1 cellular context compared by ENCODE assay signal in the genomic region with DNA sequence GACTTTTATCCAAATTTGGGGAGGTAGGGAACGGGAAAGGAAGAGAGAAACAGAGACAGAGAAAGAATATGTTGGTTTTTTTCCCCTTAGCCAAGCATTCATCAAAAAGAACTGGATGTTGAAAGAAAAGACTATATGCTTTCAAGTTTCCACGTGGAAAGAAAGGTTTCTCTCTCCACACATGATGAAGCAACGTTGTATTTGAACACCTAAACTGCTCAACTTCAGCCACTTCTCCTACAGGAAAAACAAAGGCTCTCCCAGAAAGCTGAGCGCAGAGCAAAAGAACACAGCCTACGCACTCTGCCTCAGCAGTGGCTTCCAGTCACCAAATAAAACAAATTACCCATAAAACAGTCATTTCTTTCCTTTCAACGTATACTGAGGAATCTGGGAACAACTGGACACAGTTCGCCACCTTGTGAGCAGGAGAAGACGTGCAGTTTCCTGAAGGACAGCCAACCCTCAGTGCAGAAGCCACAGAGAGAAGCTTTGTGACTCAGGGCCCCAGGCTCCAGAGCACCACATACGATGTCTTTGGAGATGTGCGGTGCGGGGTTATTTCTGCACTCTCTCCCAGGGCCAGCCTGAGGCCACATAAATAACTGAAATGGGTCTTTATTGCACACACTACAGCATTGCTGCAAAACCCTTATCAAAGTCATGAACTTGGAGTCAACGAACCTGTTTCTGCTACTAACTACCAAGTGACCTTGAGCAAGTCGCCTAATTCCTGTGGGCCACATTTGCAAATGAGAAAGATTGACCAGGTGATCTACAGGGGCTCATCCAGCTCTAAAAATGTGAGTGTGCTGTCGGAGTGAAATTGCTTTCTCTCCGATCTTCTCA.
TF ChIP-seq lines count a peak whose summit lies in the region.

No MANE protein-coding gene starts in this region.

TF ChIP-seq in HEK293, 187 proteins besides CTCF, POLR2A, EP300 and RAD21 (continued from another document and continues in another):
- TF ChIP-seq, protein P1, sequence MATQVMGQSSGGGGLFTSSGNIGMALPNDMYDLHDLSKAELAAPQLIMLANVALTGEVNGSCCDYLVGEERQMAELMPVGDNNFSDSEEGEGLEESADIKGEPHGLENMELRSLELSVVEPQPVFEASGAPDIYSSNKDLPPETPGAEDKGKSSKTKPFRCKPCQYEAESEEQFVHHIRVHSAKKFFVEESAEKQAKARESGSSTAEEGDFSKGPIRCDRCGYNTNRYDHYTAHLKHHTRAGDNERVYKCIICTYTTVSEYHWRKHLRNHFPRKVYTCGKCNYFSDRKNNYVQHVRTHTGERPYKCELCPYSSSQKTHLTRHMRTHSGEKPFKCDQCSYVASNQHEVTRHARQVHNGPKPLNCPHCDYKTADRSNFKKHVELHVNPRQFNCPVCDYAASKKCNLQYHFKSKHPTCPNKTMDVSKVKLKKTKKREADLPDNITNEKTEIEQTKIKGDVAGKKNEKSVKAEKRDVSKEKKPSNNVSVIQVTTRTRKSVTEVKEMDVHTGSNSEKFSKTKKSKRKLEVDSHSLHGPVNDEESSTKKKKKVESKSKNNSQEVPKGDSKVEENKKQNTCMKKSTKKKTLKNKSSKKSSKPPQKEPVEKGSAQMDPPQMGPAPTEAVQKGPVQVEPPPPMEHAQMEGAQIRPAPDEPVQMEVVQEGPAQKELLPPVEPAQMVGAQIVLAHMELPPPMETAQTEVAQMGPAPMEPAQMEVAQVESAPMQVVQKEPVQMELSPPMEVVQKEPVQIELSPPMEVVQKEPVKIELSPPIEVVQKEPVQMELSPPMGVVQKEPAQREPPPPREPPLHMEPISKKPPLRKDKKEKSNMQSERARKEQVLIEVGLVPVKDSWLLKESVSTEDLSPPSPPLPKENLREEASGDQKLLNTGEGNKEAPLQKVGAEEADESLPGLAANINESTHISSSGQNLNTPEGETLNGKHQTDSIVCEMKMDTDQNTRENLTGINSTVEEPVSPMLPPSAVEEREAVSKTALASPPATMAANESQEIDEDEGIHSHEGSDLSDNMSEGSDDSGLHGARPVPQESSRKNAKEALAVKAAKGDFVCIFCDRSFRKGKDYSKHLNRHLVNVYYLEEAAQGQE (tag by site-specific recombination; IDR thresholded peaks at IDR 0.05): no peak
- TF ChIP-seq, protein P2, sequence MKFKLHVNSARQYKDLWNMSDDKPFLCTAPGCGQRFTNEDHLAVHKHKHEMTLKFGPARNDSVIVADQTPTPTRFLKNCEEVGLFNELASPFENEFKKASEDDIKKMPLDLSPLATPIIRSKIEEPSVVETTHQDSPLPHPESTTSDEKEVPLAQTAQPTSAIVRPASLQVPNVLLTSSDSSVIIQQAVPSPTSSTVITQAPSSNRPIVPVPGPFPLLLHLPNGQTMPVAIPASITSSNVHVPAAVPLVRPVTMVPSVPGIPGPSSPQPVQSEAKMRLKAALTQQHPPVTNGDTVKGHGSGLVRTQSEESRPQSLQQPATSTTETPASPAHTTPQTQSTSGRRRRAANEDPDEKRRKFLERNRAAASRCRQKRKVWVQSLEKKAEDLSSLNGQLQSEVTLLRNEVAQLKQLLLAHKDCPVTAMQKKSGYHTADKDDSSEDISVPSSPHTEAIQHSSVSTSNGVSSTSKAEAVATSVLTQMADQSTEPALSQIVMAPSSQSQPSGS (tag by site-specific recombination; IDR thresholded peaks at IDR 0.05; ENCODE audit: low read depth): no peak
- TF ChIP-seq ZNF132 (tag by site-specific recombination; IDR thresholded peaks at IDR 0.05; ENCODE audit: borderline replicate concordance): no peak
- TF ChIP-seq, protein P3, sequence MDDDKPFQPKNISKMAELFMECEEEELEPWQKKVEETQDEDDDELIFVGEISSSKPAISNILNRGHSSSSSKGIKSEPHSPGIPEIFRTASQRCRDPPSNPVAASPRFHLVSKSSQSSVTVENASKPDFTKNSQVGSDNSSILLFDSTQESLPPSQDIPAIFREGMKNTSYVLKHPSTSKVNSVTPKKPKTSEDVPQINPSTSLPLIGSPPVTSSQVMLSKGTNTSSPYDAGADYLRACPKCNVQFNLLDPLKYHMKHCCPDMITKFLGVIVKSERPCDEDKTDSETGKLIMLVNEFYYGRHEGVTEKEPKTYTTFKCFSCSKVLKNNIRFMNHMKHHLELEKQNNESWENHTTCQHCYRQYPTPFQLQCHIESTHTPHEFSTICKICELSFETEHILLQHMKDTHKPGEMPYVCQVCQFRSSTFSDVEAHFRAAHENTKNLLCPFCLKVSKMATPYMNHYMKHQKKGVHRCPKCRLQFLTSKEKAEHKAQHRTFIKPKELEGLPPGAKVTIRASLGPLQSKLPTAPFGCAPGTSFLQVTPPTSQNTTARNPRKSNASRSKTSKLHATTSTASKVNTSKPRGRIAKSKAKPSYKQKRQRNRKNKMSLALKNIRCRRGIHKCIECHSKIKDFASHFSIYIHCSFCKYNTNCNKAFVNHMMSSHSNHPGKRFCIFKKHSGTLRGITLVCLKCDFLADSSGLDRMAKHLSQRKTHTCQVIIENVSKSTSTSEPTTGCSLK (tag by site-specific recombination; IDR thresholded peaks at IDR 0.05): no peak
- no peak for TF ChIP-seq ZNF629 (tag by site-specific recombination; IDR thresholded peaks at IDR 0.05)
- peak; percentile 27; the same call in 1 of the 2 replicates for TF ChIP-seq EGR2 (tag by site-specific recombination; IDR thresholded peaks at IDR 0.05; ENCODE audit: low read depth)
- TF ChIP-seq, protein P4, sequence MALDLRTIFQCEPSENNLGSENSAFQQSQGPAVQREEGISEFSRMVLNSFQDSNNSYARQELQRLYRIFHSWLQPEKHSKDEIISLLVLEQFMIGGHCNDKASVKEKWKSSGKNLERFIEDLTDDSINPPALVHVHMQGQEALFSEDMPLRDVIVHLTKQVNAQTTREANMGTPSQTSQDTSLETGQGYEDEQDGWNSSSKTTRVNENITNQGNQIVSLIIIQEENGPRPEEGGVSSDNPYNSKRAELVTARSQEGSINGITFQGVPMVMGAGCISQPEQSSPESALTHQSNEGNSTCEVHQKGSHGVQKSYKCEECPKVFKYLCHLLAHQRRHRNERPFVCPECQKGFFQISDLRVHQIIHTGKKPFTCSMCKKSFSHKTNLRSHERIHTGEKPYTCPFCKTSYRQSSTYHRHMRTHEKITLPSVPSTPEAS (tag by site-specific recombination; IDR thresholded peaks at IDR 0.05): no peak
- TF ChIP-seq MEIS1 (CRISPR knock-in tag; IDR thresholded peaks at IDR 0.05; ENCODE audit: borderline replicate concordance): no peak
- no peak for TF ChIP-seq KLF7 (tag by site-specific recombination; IDR thresholded peaks at IDR 0.05; ENCODE audit: borderline replicate concordance)
- TF ChIP-seq KLF16 (tag by site-specific recombination; IDR thresholded peaks at IDR 0.05): no peak
- TF ChIP-seq ZNF426 (tag by site-specific recombination; IDR thresholded peaks at IDR 0.05): no peak
- TF ChIP-seq ZNF391 (tag by site-specific recombination; IDR thresholded peaks at IDR 0.05; ENCODE audit: borderline replicate concordance, low read depth): no peak
- TF ChIP-seq ZBTB20 (tag by site-specific recombination; IDR thresholded peaks at IDR 0.05): no peak
- no peak for TF ChIP-seq YY1 (tag by site-specific recombination; IDR thresholded peaks at IDR 0.05)
- TF ChIP-seq ZNF155 (tag by site-specific recombination; IDR thresholded peaks at IDR 0.05): no peak
- TF ChIP-seq ZNF2 (tag by site-specific recombination; IDR thresholded peaks at IDR 0.05): peak; percentile 76
- TF ChIP-seq ZNF175 (tag by site-specific recombination; IDR thresholded peaks at IDR 0.05): no peak
- no peak for TF ChIP-seq ZNF184 (tag by site-specific recombination; IDR thresholded peaks at IDR 0.05)
- no peak for TF ChIP-seq SCRT1 (tag by site-specific recombination; IDR thresholded peaks at IDR 0.05; ENCODE audit: borderline replicate concordance)
- peak; percentile 88 for TF ChIP-seq ZBTB17 (tag by site-specific recombination; IDR thresholded peaks at IDR 0.05)
- no peak for TF ChIP-seq ZNF549 (tag by site-specific recombination; IDR thresholded peaks at IDR 0.05)
- TF ChIP-seq, protein P5, sequence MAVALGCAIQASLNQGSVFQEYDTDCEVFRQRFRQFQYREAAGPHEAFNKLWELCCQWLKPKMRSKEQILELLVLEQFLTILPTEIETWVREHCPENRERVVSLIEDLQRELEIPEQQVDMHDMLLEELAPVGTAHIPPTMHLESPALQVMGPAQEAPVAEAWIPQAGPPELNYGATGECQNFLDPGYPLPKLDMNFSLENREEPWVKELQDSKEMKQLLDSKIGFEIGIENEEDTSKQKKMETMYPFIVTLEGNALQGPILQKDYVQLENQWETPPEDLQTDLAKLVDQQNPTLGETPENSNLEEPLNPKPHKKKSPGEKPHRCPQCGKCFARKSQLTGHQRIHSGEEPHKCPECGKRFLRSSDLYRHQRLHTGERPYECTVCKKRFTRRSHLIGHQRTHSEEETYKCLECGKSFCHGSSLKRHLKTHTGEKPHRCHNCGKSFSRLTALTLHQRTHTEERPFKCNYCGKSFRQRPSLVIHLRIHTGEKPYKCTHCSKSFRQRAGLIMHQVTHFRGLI (tag by site-specific recombination; IDR thresholded peaks at IDR 0.05): no peak
- TF ChIP-seq ZFP37 (tag by site-specific recombination; IDR thresholded peaks at IDR 0.05): no peak
- TF ChIP-seq, protein P6, sequence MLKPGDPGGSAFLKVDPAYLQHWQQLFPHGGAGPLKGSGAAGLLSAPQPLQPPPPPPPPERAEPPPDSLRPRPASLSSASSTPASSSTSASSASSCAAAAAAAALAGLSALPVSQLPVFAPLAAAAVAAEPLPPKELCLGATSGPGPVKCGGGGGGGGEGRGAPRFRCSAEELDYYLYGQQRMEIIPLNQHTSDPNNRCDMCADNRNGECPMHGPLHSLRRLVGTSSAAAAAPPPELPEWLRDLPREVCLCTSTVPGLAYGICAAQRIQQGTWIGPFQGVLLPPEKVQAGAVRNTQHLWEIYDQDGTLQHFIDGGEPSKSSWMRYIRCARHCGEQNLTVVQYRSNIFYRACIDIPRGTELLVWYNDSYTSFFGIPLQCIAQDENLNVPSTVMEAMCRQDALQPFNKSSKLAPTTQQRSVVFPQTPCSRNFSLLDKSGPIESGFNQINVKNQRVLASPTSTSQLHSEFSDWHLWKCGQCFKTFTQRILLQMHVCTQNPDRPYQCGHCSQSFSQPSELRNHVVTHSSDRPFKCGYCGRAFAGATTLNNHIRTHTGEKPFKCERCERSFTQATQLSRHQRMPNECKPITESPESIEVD (tag by site-specific recombination; IDR thresholded peaks at IDR 0.05): 0 out of 2 replicates have a peak, but pooled peaks have one; percentile 9
- TF ChIP-seq ZNF311 (tag by site-specific recombination; IDR thresholded peaks at IDR 0.05; ENCODE audit: borderline replicate concordance): no peak
- TF ChIP-seq, protein P7, sequence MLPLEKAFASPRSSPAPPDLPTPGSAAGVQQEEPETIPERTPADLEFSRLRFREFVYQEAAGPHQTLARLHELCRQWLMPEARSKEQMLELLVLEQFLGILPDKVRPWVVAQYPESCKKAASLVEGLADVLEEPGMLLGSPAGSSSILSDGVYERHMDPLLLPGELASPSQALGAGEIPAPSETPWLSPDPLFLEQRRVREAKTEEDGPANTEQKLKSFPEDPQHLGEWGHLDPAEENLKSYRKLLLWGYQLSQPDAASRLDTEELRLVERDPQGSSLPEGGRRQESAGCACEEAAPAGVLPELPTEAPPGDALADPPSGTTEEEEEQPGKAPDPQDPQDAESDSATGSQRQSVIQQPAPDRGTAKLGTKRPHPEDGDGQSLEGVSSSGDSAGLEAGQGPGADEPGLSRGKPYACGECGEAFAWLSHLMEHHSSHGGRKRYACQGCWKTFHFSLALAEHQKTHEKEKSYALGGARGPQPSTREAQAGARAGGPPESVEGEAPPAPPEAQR (tag by site-specific recombination; IDR thresholded peaks at IDR 0.05): no peak
- TF ChIP-seq, protein P8, sequence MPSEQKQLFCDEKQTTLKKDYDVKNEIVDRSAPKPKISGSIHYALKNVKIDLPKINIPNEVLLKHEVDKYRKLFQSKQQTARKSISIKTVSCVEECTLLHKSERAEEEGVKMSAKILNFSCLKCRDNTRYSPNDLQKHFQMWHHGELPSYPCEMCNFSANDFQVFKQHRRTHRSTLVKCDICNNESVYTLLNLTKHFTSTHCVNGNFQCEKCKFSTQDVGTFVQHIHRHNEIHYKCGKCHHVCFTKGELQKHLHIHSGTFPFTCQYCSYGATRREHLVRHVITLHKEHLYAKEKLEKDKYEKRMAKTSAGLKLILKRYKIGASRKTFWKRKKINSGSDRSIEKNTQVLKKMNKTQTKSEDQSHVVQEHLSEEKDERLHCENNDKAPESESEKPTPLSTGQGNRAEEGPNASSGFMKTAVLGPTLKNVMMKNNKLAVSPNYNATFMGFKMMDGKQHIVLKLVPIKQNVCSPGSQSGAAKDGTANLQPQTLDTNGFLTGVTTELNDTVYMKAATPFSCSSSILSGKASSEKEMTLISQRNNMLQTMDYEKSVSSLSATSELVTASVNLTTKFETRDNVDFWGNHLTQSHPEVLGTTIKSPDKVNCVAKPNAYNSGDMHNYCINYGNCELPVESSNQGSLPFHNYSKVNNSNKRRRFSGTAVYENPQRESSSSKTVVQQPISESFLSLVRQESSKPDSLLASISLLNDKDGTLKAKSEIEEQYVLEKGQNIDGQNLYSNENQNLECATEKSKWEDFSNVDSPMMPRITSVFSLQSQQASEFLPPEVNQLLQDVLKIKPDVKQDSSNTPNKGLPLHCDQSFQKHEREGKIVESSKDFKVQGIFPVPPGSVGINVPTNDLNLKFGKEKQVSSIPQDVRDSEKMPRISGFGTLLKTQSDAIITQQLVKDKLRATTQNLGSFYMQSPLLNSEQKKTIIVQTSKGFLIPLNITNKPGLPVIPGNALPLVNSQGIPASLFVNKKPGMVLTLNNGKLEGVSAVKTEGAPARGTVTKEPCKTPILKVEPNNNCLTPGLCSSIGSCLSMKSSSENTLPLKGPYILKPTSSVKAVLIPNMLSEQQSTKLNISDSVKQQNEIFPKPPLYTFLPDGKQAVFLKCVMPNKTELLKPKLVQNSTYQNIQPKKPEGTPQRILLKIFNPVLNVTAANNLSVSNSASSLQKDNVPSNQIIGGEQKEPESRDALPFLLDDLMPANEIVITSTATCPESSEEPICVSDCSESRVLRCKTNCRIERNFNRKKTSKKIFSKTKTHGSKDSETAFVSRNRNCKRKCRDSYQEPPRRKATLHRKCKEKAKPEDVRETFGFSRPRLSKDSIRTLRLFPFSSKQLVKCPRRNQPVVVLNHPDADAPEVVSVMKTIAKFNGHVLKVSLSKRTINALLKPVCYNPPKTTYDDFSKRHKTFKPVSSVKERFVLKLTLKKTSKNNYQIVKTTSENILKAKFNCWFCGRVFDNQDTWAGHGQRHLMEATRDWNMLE (tag by site-specific recombination; conservative IDR thresholded peaks at IDR 0.05; ENCODE audit: low read depth): no peak
- TF ChIP-seq, protein P9, sequence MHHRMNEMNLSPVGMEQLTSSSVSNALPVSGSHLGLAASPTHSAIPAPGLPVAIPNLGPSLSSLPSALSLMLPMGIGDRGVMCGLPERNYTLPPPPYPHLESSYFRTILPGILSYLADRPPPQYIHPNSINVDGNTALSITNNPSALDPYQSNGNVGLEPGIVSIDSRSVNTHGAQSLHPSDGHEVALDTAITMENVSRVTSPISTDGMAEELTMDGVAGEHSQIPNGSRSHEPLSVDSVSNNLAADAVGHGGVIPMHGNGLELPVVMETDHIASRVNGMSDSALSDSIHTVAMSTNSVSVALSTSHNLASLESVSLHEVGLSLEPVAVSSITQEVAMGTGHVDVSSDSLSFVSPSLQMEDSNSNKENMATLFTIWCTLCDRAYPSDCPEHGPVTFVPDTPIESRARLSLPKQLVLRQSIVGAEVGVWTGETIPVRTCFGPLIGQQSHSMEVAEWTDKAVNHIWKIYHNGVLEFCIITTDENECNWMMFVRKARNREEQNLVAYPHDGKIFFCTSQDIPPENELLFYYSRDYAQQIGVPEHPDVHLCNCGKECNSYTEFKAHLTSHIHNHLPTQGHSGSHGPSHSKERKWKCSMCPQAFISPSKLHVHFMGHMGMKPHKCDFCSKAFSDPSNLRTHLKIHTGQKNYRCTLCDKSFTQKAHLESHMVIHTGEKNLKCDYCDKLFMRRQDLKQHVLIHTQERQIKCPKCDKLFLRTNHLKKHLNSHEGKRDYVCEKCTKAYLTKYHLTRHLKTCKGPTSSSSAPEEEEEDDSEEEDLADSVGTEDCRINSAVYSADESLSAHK (tag by site-specific recombination; IDR thresholded peaks at IDR 0.05): peak; percentile 33; the same call in 1 of the 2 replicates
